In the genomic region with DNA sequence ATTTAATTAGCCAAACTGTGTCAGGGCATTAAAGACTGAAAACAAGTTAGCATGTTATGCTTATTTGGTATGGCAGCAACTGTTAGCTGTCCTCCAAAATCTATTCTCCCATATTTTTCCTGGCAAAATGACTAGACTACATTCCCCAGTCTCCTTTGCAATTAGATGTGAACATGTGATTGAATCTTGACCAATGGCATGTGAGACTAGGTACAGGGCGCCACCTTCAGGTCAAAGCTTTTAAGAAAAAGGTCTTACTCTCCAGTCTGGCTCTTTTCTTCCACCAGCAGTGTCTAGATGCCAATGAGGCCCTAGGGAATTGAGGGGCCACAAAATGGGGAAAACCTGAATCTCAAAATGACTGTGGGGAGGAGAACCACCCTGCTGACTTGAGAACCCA, we compare ENCODE assay signal across 1 cellular context.
A peak's percentile ranks its signal among the peaks of the same experiment; 100 is the strongest.
TF ChIP-seq lines count a peak whose summit lies in the region.

No MANE protein-coding gene starts in this region.

TF ChIP-seq in H1, 55 proteins besides CTCF, POLR2A, EP300 and RAD21 (continued from another document):
- TF ChIP-seq YY1 (IDR thresholded peaks at IDR 0.05; ENCODE audit: low read depth, low read length) (no peak), PHF8 (conservative IDR thresholded peaks at IDR 0.05; ENCODE audit: low read depth, low read length) (no peak), RXRA (IDR thresholded peaks at IDR 0.05; ENCODE audit: insufficient read depth, low read depth, low read length) (no peak), TCF12 (IDR thresholded peaks at IDR 0.05; ENCODE audit: low read depth, low read length) (no peak), CHD2 (IDR thresholded peaks at IDR 0.05; ENCODE audit: low read length) (peak; percentile 47; the same call in 1 of the 2 replicates), GABPA (IDR thresholded peaks at IDR 0.05; ENCODE audit: borderline replicate concordance, insufficient read depth, low read length) (no peak), HDAC2 (IDR thresholded peaks at IDR 0.05; ENCODE audit: borderline replicate concordance in 1 of 2, low read depth in 2 of 2, low read length in 2 of 2) (no peak), BACH1 (IDR thresholded peaks at IDR 0.05; ENCODE audit: low read length) (no peak), RNF2 (IDR thresholded peaks at IDR 0.05; ENCODE audit: borderline replicate concordance, low read depth, low read length, missing control alignments, poor library complexity, severe bottlenecking) (no peak), CEBPB (IDR thresholded peaks at IDR 0.05; ENCODE audit: low read depth, low read length) (no peak), NRF1 (IDR thresholded peaks at IDR 0.05; ENCODE audit: low read depth, low read length) (no peak), SAP30 (IDR thresholded peaks at IDR 0.05; ENCODE audit: insufficient read depth, insufficient replicate concordance, low read length) (no peak), FOSL1 (IDR thresholded peaks at IDR 0.05; ENCODE audit: insufficient read depth, low read depth, low read length) (no peak), TEAD4 (IDR thresholded peaks at IDR 0.05; ENCODE audit: low read depth, low read length) (no peak), CREB1 (IDR thresholded peaks at IDR 0.05) (no peak), SRF (IDR thresholded peaks at IDR 0.05; ENCODE audit: low read depth, low read length) (no peak), SIRT6 (IDR thresholded peaks at IDR 0.05; ENCODE audit: low read length) (no peak), HDAC6 (IDR thresholded peaks at IDR 0.05; ENCODE audit: low read depth, low read length) (no peak), KDM4A (IDR thresholded peaks at IDR 0.05; ENCODE audit: low read depth, low read length, severe bottlenecking) (no peak), EGR1 (IDR thresholded peaks at IDR 0.05; ENCODE audit: borderline replicate concordance, low read depth, low read length) (no peak), RBBP5 (IDR thresholded peaks at IDR 0.05; ENCODE audit: borderline replicate concordance, low read depth, low read length) (no peak), GTF2F1 (IDR thresholded peaks at IDR 0.05; ENCODE audit: borderline replicate concordance, low read depth, low read length) (no peak), SP4 (IDR thresholded peaks at IDR 0.05; ENCODE audit: low read length) (no peak), JUND (IDR thresholded peaks at IDR 0.05; ENCODE audit: low read length) (no peak), KDM5A (IDR thresholded peaks at IDR 0.05; ENCODE audit: low read length) (no peak), POU5F1 (IDR thresholded peaks at IDR 0.05; ENCODE audit: low read depth, low read length) (no peak), MAFK (IDR thresholded peaks at IDR 0.05; ENCODE audit: low read depth, low read length) (no peak), EZH2 (IDR thresholded peaks at IDR 0.05; ENCODE audit: low read depth, low read length, severe bottlenecking) (no peak), TAF1 (IDR thresholded peaks at IDR 0.05; ENCODE audit: low read depth, low read length) (no peak), NANOG (IDR thresholded peaks at IDR 0.05; ENCODE audit: insufficient read depth, low read depth, low read length, poor library complexity, severe bottlenecking) (no peak)
- TF ChIP-seq, protein P1, sequence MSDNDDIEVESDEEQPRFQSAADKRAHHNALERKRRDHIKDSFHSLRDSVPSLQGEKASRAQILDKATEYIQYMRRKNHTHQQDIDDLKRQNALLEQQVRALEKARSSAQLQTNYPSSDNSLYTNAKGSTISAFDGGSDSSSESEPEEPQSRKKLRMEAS (IDR thresholded peaks at IDR 0.05) = no peak
- TF ChIP-seq, protein P2, sequence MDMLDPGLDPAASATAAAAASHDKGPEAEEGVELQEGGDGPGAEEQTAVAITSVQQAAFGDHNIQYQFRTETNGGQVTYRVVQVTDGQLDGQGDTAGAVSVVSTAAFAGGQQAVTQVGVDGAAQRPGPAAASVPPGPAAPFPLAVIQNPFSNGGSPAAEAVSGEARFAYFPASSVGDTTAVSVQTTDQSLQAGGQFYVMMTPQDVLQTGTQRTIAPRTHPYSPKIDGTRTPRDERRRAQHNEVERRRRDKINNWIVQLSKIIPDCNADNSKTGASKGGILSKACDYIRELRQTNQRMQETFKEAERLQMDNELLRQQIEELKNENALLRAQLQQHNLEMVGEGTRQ (IDR thresholded peaks at IDR 0.05; ENCODE audit: low read length) = peak; percentile 84
